1 cellular context compared by ENCODE assay signal in genomic region chr17:75876190-75876937, GRCh38.
TF ChIP-seq lines count a peak whose summit lies in the region.

No MANE protein-coding gene starts in this region.

TF ChIP-seq in HepG2, 621 proteins besides CTCF, POLR2A, EP300 and RAD21 (continued from another document and continues in another):
- TF ChIP-seq ZBTB25 (CRISPR knock-in tag; IDR thresholded peaks at IDR 0.05) (peak; percentile 41; the same call in 1 of the 2 replicates), ZNF280D (CRISPR knock-in tag; IDR thresholded peaks at IDR 0.05) (peak; percentile 83), ZNF773 (CRISPR knock-in tag; IDR thresholded peaks at IDR 0.05; ENCODE audit: borderline replicate concordance) (0 out of 2 replicates have a peak, but pooled peaks have one; percentile 64), SOX13 (IDR thresholded peaks at IDR 0.05) (peak; percentile 59; the same call in 1 of the 2 replicates), SOX13 (CRISPR knock-in tag; conservative IDR thresholded peaks at IDR 0.05 in 1 of 2, IDR thresholded peaks at IDR 0.05 in 1 of 2) (peak; percentile 42 to 92; a peak in 2 of 4 replicates), ZNF513 (CRISPR knock-in tag; conservative IDR thresholded peaks at IDR 0.05) (0 out of 2 replicates have a peak, but pooled peaks have one; percentile 11), HES4 (CRISPR knock-in tag; IDR thresholded peaks at IDR 0.05; ENCODE audit: borderline replicate concordance) (peak; percentile 26), EZH2 (conservative IDR thresholded peaks at IDR 0.05; ENCODE audit: low read depth, low read length) (no peak), ZFP62 (CRISPR knock-in tag; IDR thresholded peaks at IDR 0.05) (no peak), ZBTB7B (CRISPR knock-in tag; IDR thresholded peaks at IDR 0.05) (peak; percentile 98), TCF7 (IDR thresholded peaks at IDR 0.05; ENCODE audit: low read depth) (no peak), ZNF160 (CRISPR knock-in tag; IDR thresholded peaks at IDR 0.05) (peak; percentile 54), GLI4 (CRISPR knock-in tag; IDR thresholded peaks at IDR 0.05; ENCODE audit: borderline replicate concordance) (peak; percentile 77), ARID2 (CRISPR knock-in tag; IDR thresholded peaks at IDR 0.05; ENCODE audit: borderline replicate concordance) (peak; percentile 95), ZNF280B (CRISPR knock-in tag; IDR thresholded peaks at IDR 0.05; ENCODE audit: borderline replicate concordance) (peak; percentile 95), STAT6 (CRISPR knock-in tag; IDR thresholded peaks at IDR 0.05; ENCODE audit: borderline replicate concordance) (peak; percentile 76; the same call in 1 of the 2 replicates), TEAD2 (CRISPR knock-in tag; IDR thresholded peaks at IDR 0.05) (no peak), KMT2B (CRISPR knock-in tag; IDR thresholded peaks at IDR 0.05) (peak; percentile 65; the same call in 1 of the 2 replicates), ZNF607 (CRISPR knock-in tag; IDR thresholded peaks at IDR 0.05; ENCODE audit: borderline replicate concordance) (peak; percentile 99), ZNF230 (CRISPR knock-in tag; IDR thresholded peaks at IDR 0.05) (peak; percentile 76; the same call in 1 of the 2 replicates), ZMYM4 (CRISPR knock-in tag; IDR thresholded peaks at IDR 0.05) (peak; percentile 92), LRRFIP1 (CRISPR knock-in tag; conservative IDR thresholded peaks at IDR 0.05) (no peak; the same call in 1 of the 2 replicates), TGIF2 (CRISPR knock-in tag; IDR thresholded peaks at IDR 0.05) (peak; percentile 95), ZUFSP (CRISPR knock-in tag; IDR thresholded peaks at IDR 0.05; ENCODE audit: borderline replicate concordance) (no peak), ZNF225 (CRISPR knock-in tag; IDR thresholded peaks at IDR 0.05) (no peak; the same call in 1 of the 2 replicates), ZNF7 (CRISPR knock-in tag; IDR thresholded peaks at IDR 0.05) (no peak), MLLT10 (CRISPR knock-in tag; IDR thresholded peaks at IDR 0.05) (no peak), DMAP1 (CRISPR knock-in tag; IDR thresholded peaks at IDR 0.05) (peak; percentile 99), NFKB2 (CRISPR knock-in tag; IDR thresholded peaks at IDR 0.05; ENCODE audit: borderline replicate concordance) (peak; percentile 90; the same call in 1 of the 2 replicates), CEBPG (CRISPR knock-in tag; IDR thresholded peaks at IDR 0.05) (peak; percentile 82), CSRNP2 (CRISPR knock-in tag; conservative IDR thresholded peaks at IDR 0.05; ENCODE audit: low read depth) (no peak), ZNF44 (CRISPR knock-in tag; IDR thresholded peaks at IDR 0.05) (peak; percentile 53), FUBP1 (CRISPR knock-in tag; IDR thresholded peaks at IDR 0.05; ENCODE audit: borderline replicate concordance) (0 out of 2 replicates have a peak, but pooled peaks have one; percentile 23), GMEB2 (CRISPR knock-in tag; IDR thresholded peaks at IDR 0.05; ENCODE audit: low read depth) (no peak), ZKSCAN1 (IDR thresholded peaks at IDR 0.05; ENCODE audit: low read length) (peak; percentile 67), NFIC (IDR thresholded peaks at IDR 0.05; ENCODE audit: low read length) (peak; percentile 88; the same call in 1 of the 2 replicates), ZNF766 (CRISPR knock-in tag; IDR thresholded peaks at IDR 0.05; ENCODE audit: borderline replicate concordance) (peak; percentile 79), CREM (IDR thresholded peaks at IDR 0.05) (peak; percentile 64; the same call in 1 of the 2 replicates), CREM (CRISPR knock-in tag; IDR thresholded peaks at IDR 0.05) (no peak), NCOA5 (CRISPR knock-in tag; IDR thresholded peaks at IDR 0.05) (no peak), XRCC5 (optimal IDR thresholded peaks at IDR 0.05; ENCODE audit: low read length) (peak; percentile 78), PRPF4 (IDR thresholded peaks at IDR 0.05; ENCODE audit: low read depth, low read length, poor library complexity, severe bottlenecking) (no peak), ZBTB20 (CRISPR knock-in tag; IDR thresholded peaks at IDR 0.05; ENCODE audit: borderline replicate concordance, low read depth) (peak; percentile 90; the same call in 1 of the 2 replicates)
